ENCODE assay signal across 1 cellular context in genomic region chr7:108235451-108236061, GRCh38.
TF ChIP-seq lines count a peak whose summit lies in the region.

No MANE protein-coding gene starts in this region.

TF ChIP-seq in A549, 52 proteins besides CTCF, POLR2A, EP300 and RAD21 (continued from another document):
- no peak for TF ChIP-seq BCL3 (IDR thresholded peaks at IDR 0.05)
- no peak for TF ChIP-seq CBX8 (IDR thresholded peaks at IDR 0.05)
- TF ChIP-seq USF2 (IDR thresholded peaks at IDR 0.05), result no peak
- no peak for TF ChIP-seq TFCP2L1 (CRISPR knock-in tag; IDR thresholded peaks at IDR 0.05)
- peak; percentile 77 to 83; a peak in 3 of 4 replicates for TF ChIP-seq CEBPB (IDR thresholded peaks at IDR 0.05)
- no peak for TF ChIP-seq NPAS2 (CRISPR knock-in tag; IDR thresholded peaks at IDR 0.05; ENCODE audit: borderline replicate concordance)
- peak; percentile 37 to 51; a peak in 2 of 5 replicates for TF ChIP-seq JUN (IDR thresholded peaks at IDR 0.05)
- no peak for TF ChIP-seq EHMT2 (IDR thresholded peaks at IDR 0.05; ENCODE audit: low read depth)
- no peak for TF ChIP-seq MAZ (IDR thresholded peaks at IDR 0.05; ENCODE audit: borderline replicate concordance, low read depth, low read length)
- TF ChIP-seq FOSB (CRISPR knock-in tag; IDR thresholded peaks at IDR 0.05), result no peak
- no peak for TF ChIP-seq REST (IDR thresholded peaks at IDR 0.05)
- 0 out of 2 replicates have a peak, but pooled peaks have one; percentile 28 for TF ChIP-seq ZNF302 (CRISPR knock-in tag; IDR thresholded peaks at IDR 0.05)
- TF ChIP-seq TP53 (CRISPR knock-in tag; IDR thresholded peaks at IDR 0.05), result no peak
- no peak for TF ChIP-seq PHF8 (IDR thresholded peaks at IDR 0.05; ENCODE audit: borderline replicate concordance, low read depth)
- TF ChIP-seq GATA3 (IDR thresholded peaks at IDR 0.05; ENCODE audit: borderline replicate concordance), result no peak
- TF ChIP-seq MAX (IDR thresholded peaks at IDR 0.05), result no peak
- TF ChIP-seq HOXB5 (CRISPR knock-in tag; IDR thresholded peaks at IDR 0.05), result 0 out of 2 replicates have a peak, but pooled peaks have one; percentile 56
